In genomic region chr7:140923358-140924006, GRCh38 we compare ENCODE assay signal across 1 cellular context.
A peak's percentile ranks its signal among the peaks of the same experiment; 100 is the strongest.
TF ChIP-seq lines count a peak whose summit lies in the region.

No MANE protein-coding gene starts in this region.

TF ChIP-seq in HEK293, 187 proteins besides CTCF, POLR2A, EP300 and RAD21 (continued from another document):
- TF ChIP-seq ZNF18 (tag by site-specific recombination; IDR thresholded peaks at IDR 0.05), result peak; percentile 53
- peak; percentile 12; the same call in 1 of the 2 replicates for TF ChIP-seq TRIM28 (IDR thresholded peaks at IDR 0.05; ENCODE audit: borderline replicate concordance, low read length)
